In genomic region chr19:4969772-4970531, GRCh38 we compare ENCODE assay signal across 8 cellular contexts. TPM values are rescaled to one million over a fixed set of nuclear protein-coding genes. Genes with fewer than 3 reads are reported as not detected.
DNase-seq lines count a peak whose midpoint lies in the region; ATAC-seq and TF ChIP-seq lines count a peak whose summit lies in the region.

No MANE protein-coding gene starts in this region.

- no peaks in the 10 kb centered on the region for H3K27me3 ChIP-seq in cardiac muscle cell
- H3K27me3 ChIP-seq in Panc1 (ENCODE audit: control insufficient read depth, insufficient read depth, low read length) = no peaks in the 10 kb centered on the region

- H3K4me1 Mint-ChIP-seq in naive B cell = peaks cover 36 to 43% (median 39%) of the 10 kb centered on the region in 3 donors

- H3K4me1 ChIP-seq in cardiac muscle cell (ENCODE audit: low read depth) = peaks cover 2% of the 10 kb centered on the region
- peaks cover 23% of the 10 kb centered on the region for H3K4me1 ChIP-seq in Panc1 (ENCODE audit: control insufficient read depth, insufficient read depth, low read length)

- in situ Hi-C loops in Panc1 (cut with HindIII; ENCODE audit: low pct_unique_long_range_greater_than_20kb, low sequenced_read_pairs) = no loop called here

- intact Hi-C loops in Right ventricle myocardium superior (cut with DNase I) = no loop called here
- intact Hi-C loops in Panc1 (cut with micrococcal nuclease; ENCODE audit: unreplicated experiment) = loop anchor here (10.0 kb wide), 1 partner anchor 65 kb away; no protein-coding TSS in a partner anchor

- peak overlapping the region; percentile 88 to 97 (median 94) for H3K4me3 Mint-ChIP-seq in naive B cell

- H3K27ac ChIP-seq in cardiac muscle cell (peak overlapping the region; percentile 81), Panc1 (ENCODE audit: low read length) (peak overlapping the region; percentile 29), coronary artery (peak overlapping the region; percentile 41 to 91)

- POLR2A ChIA-PET in Panc1 (lab: Charles Lee) = no interaction called here

- CTCF ChIA-PET in Panc1 (lab: Charles Lee) = no interaction called here

- H3K4me3 ChIP-seq in cardiac muscle cell (peak overlapping the region; percentile 95), Panc1 (ENCODE audit: low read depth in 2 of 2, low read length in 2 of 2) (peak overlapping the region; percentile 59 to 71), coronary artery (peak overlapping the region; percentile 90)

- H3K36me3 ChIP-seq in cardiac muscle cell (no peaks in the 10 kb centered on the region), Panc1 (ENCODE audit: control insufficient read depth, insufficient read depth, low read length) (no peaks in the 10 kb centered on the region; the same call in 1 of the 2 replicates)

- ATAC-seq in Right ventricle myocardium superior (ENCODE audit: poor library complexity) = no peak
- no peak for ATAC-seq in Panc1
- ATAC-seq in naive B cell (ENCODE audit: low read depth in 2 of 2) = peak; percentile 5

- no peaks in the 10 kb centered on the region for H3K9me3 ChIP-seq in cardiac muscle cell (ENCODE audit: low read depth)
- no peaks in the 10 kb centered on the region for H3K9me3 ChIP-seq in Panc1 (ENCODE audit: control insufficient read depth, insufficient read depth, low read depth, low read length)

- BruUV-seq in Panc1 (replicated peaks; lab: Mats Ljungman, UMichigan) = TSS peak; percentile 70

- TF ChIP-seq CTCF in cardiac muscle cell (IDR thresholded peaks at IDR 0.05; ENCODE audit: low read depth, low read length) (no peak), Panc1 (IDR thresholded peaks at IDR 0.05) (no peak), coronary artery (IDR thresholded peaks at IDR 0.05) (no peak)

- H3K36me3 Mint-ChIP-seq in naive B cell = peaks cover 0 to 5% of the 10 kb centered on the region in 2 donors

- peak overlapping the region; percentile 92 to 98 (median 95) for H3K27ac Mint-ChIP-seq in naive B cell

- H3K9me3 Mint-ChIP-seq in naive B cell = no peaks in the 10 kb centered on the region

- DNase-seq in cardiac muscle cell (ENCODE audit: low read depth in 1 of 2, low spot score in 1 of 2) (peak; percentile 22 to 24), Right ventricle myocardium superior (no peak), Panc1 (ENCODE audit: low read depth, low spot score) (no peak), coronary artery (ENCODE audit: low spot score) (peak; percentile 72), naive B cell (peak; percentile 59), activated gamma-delta T cell treated with Interleukin-2 at 50 U/mL for 16 hours (no peak), T-helper 9 cell (no peak), hippocampal formation (lab: John Stamatoyannopoulos, UW) (no peak)

- no peaks in the 10 kb centered on the region for H3K27me3 Mint-ChIP-seq in naive B cell

RNA-seq across cellular contexts. Expression of gene KDM4B, which starts 1.0 kb away (rescaled TPM):
- total RNA-seq in cardiac muscle cell (58.5 and 90.6 TPM in 2 replicates), Right ventricle myocardium superior (34.6 TPM), Panc1 (2021; ENCODE audit: unreplicated experiment) (18.4 TPM)
- polyA plus RNA-seq in cardiac muscle cell (74.6 and 79.5 TPM in 2 replicates), naive B cell (ENCODE audit: low read depth in 6 of 6) (10 to 100 TPM; 17.9 to 94.1 (median 50.8) TPM)
- polyA plus RNA-seq in Panc1 (2012; ENCODE audit: insufficient read length) = 27.4 TPM

Comparison
In these comparisons a context has a peak if more than half of its experiments do, and no peak if none do; other contexts are left out.
1. DNase-seq: peak in cardiac muscle cell (2 of 2), coronary artery (single experiment) and naive B cell (single experiment); none in Right ventricle myocardium superior (single experiment), Panc1 (single experiment), activated gamma-delta T cell treated with Interleukin-2 at 50 U/mL for 16 hours (single experiment), T-helper 9 cell (single experiment) and hippocampal formation (0 of 2).
2. H3K27ac ChIP-seq: peak in every context shown above with its lines; median percentile 81 in cardiac muscle cell; 66 in coronary artery; 29 in Panc1.
3. ATAC-seq: peak in naive B cell (2 of 2); none in Right ventricle myocardium superior (single experiment) and Panc1 (single experiment).
4. Peak in every context shown above with its lines, with median percentiles within 50 percentile points of each other: H3K4me3 ChIP-seq.